8 cellular contexts compared by ENCODE assay signal in the genomic region with DNA sequence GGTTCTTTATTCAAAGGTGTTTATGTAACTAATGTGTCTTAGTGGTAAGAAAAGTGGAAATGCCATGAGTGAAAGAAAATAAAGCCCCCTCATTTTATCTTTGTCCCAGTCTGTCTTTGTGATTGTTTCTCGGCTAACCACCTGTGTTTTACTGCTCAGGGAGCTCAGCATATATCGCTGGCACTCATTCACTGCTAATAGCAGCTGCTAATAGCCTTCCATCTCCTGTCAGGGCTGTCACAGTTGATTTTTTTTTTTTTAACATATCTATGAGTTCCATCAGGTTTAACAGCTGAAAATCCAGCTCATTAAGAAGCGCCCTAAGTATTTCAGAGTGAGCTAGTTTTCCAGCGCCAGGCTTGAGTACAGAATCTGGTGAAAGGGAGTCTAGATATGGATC.
"Had no signal": no experiment of that assay in that cellular context is flagged by ENCODE, and none has a peak within 500 bp of the region (broad histone marks: within the 10 kb centered on the region; RNA-seq: fewer than 3 reads in every experiment).

No MANE protein-coding gene starts in this region.

- DNase-seq: GM23248, GOT3, H7, HFFc6, IMR-90 had no signal

- H3K4me1 ChIP-seq: HAP-1 had no signal

- H3K27ac ChIP-seq: GM23248, HL-60 had no signal

- H3K9me3 Mint-ChIP-seq: HFFc6 had no signal

- H3K4me3 Mint-ChIP-seq: HFFc6 had no signal

- H3K9ac ChIP-seq: GM23248 had no signal

- H3K9me3 ChIP-seq: HAP-1 had no signal

- H3K27ac Mint-ChIP-seq: HFFc6 had no signal

- H2AFZ ChIP-seq: GM23248 had no signal

- H3K36me3 ChIP-seq: HAP-1 had no signal

- H3K4me3 ChIP-seq: GM23248, HAP-1, K562 had no signal
